17 cellular contexts compared by ENCODE assay signal in genomic region chr5:122175852-122176251, GRCh38. TPM values are rescaled to one million over a fixed set of nuclear protein-coding genes. Genes with fewer than 3 reads are reported as not detected.
A peak's percentile ranks its signal among the peaks of the same experiment; 100 is the strongest.
DNase-seq lines count a peak whose midpoint lies in the region; ATAC-seq and TF ChIP-seq lines count a peak whose summit lies in the region.
"Had no signal": no experiment of that assay in that cellular context is flagged by ENCODE, and none has a peak within 500 bp of the region (broad histone marks: within the 10 kb centered on the region; RNA-seq: fewer than 3 reads in every experiment).

No MANE protein-coding gene starts in this region.

- H2AFZ ChIP-seq in ACC112 (ENCODE audit: low read length, unreplicated experiment) = peak overlapping the region; percentile 54

- H3K4me1 ChIP-seq in ACC112 (ENCODE audit: control insufficient read depth, insufficient read depth, low read length, unreplicated experiment) (peaks cover 40% of the 10 kb centered on the region), foreskin keratinocyte (peaks cover 6% of the 10 kb centered on the region)

- no peaks in the 10 kb centered on the region for H3K79me2 ChIP-seq in ACC112 (ENCODE audit: control insufficient read depth, insufficient read depth, low read length, unreplicated experiment)

- ATAC-seq in T-helper 17 cell (no peak), foreskin keratinocyte (peak; percentile 27), HG02623 (IDR thresholded peaks at IDR 0.05; ENCODE audit: unreplicated experiment) (no peak)
- ATAC-seq: HCT116, HepG2 had no signal

- peaks cover under 1% of the 10 kb centered on the region for H3K27me3 Mint-ChIP-seq in T-helper 17 cell
- H3K27me3 Mint-ChIP-seq: CD4-positive, CD25-positive, alpha-beta regulatory T cell had no signal

- H3K27ac ChIP-seq in ACC112 (ENCODE audit: low read depth, low read length) (no peak overlapping the region), foreskin keratinocyte (no peak overlapping the region)
- H3K27ac ChIP-seq: 22Rv1; BLaER1 treated with 17β-estradiol and CSF1 and Interleukin-3, amounts not matched to agents 10 nM and 100 nM had no signal

- H3K27me3 ChIP-seq in ACC112 (ENCODE audit: insufficient read depth, low read length) (no peaks in the 10 kb centered on the region), foreskin keratinocyte (no peaks in the 10 kb centered on the region)
- H3K27me3 ChIP-seq: BLaER1 treated with 17β-estradiol and CSF1 and Interleukin-3, amounts not matched to agents 10 nM and 100 nM had no signal

- H3K27ac Mint-ChIP-seq in T-helper 17 cell = peak overlapping the region; percentile 4
- H3K27ac Mint-ChIP-seq: CD4-positive, CD25-positive, alpha-beta regulatory T cell had no signal

- peaks cover 2% of the 10 kb centered on the region for H3K4me1 Mint-ChIP-seq in T-helper 17 cell
- H3K4me1 Mint-ChIP-seq: CD4-positive, CD25-positive, alpha-beta regulatory T cell had no signal

- no peak for TF ChIP-seq CTCF in foreskin keratinocyte (conservative IDR thresholded peaks at IDR 0.05)

- H3K36me3 Mint-ChIP-seq in T-helper 17 cell (ENCODE audit: low read depth) = no peaks in the 10 kb centered on the region
- H3K36me3 Mint-ChIP-seq: CD4-positive, CD25-positive, alpha-beta regulatory T cell had no signal

- DNase-seq in NCI-H226 (peak; percentile 46), T-helper 17 cell (no peak), foreskin keratinocyte (no peak), NCI-H187 treated with DMSO at 0.1 percent for 48 hours (lab: John Stamatoyannopoulos, UW) (no peak), NCI-H2081 treated with DMSO at 0.1 percent for 48 hours (lab: John Stamatoyannopoulos, UW) (no peak), NCI-H2171 treated with DMSO at 0.1 percent for 48 hours (lab: John Stamatoyannopoulos, UW) (no peak)
- DNase-seq: AML-193; CD4-positive, CD25-positive, alpha-beta regulatory T cell; DMS53; GF-D8 had no signal

- H3K36me3 ChIP-seq in ACC112 (ENCODE audit: insufficient read depth, low read length) = no peaks in the 10 kb centered on the region
- H3K36me3 ChIP-seq: BLaER1 treated with 17β-estradiol and CSF1 and Interleukin-3, amounts not matched to agents 10 nM and 100 nM had no signal

- no peak overlapping the region for H3K4me3 ChIP-seq in ACC112 (ENCODE audit: low read depth, low read length)
- H3K4me3 ChIP-seq: BLaER1 treated with 17β-estradiol and CSF1 and Interleukin-3, amounts not matched to agents 10 nM and 100 nM had no signal

- H3K4me3 Mint-ChIP-seq in T-helper 17 cell = no peak overlapping the region
- H3K4me3 Mint-ChIP-seq: CD4-positive, CD25-positive, alpha-beta regulatory T cell had no signal

- no peaks in the 10 kb centered on the region for H3K9me3 ChIP-seq in T-helper 17 cell (ENCODE audit: control insufficient read depth, low read length, poor library complexity, severe bottlenecking)

RNA-seq across cellular contexts. Expression of gene ZNF474, which starts 46.5 kb away (rescaled TPM):
- under 1 TPM in 1 of 2 donors, not detected in 1; 0.57 TPM for total RNA-seq in T-helper 17 cell
- not detected in 2 replicates for total RNA-seq in foreskin keratinocyte
- polyA plus RNA-seq in foreskin keratinocyte = not detected in 2 replicates
- total RNA-seq: A673 had no signal
- polyA plus RNA-seq: HepG2 had no signal
